ENCODE assay signal across 1 cellular context in the genomic region with DNA sequence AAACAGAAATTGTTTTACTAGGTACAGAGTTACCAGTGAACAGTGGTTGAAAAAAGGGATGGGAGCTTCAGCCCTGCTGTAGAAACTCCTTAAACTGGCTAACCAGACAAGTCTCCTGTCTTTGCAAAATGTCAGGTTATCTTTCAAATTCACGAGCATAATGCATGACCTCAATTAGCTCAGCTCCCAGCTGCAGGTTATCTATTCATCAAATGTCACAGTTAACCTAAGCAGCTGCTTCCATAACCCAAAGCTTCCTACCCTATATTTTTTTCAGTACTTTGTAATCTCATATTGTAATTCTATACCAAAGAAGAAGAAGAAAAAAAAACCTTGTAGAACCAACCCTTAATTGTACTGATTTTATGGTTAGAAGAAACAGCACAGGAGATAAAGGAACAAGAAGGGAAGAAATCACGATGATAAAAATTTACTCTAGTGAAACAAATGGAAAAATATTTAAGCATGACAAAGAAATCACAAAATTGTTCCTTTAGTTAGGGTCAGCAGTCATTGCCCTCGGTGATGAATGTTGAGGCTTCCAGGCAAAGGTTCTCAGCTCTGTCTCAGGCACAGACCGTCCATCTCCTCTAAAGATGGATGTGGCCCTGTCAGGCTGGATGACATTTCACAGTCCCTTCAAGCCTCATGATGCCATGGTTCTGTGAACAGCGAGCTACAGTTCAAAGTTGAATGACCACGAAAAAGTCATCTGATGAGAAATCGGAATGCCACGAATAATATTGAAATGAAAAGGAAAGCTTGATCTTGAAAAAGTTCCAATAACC.
TF ChIP-seq lines count a peak whose summit lies in the region.

No MANE protein-coding gene starts in this region.

TF ChIP-seq in WTC11, 78 proteins besides CTCF, POLR2A, EP300 and RAD21 (continued from another document):
- TF ChIP-seq, protein P1, sequence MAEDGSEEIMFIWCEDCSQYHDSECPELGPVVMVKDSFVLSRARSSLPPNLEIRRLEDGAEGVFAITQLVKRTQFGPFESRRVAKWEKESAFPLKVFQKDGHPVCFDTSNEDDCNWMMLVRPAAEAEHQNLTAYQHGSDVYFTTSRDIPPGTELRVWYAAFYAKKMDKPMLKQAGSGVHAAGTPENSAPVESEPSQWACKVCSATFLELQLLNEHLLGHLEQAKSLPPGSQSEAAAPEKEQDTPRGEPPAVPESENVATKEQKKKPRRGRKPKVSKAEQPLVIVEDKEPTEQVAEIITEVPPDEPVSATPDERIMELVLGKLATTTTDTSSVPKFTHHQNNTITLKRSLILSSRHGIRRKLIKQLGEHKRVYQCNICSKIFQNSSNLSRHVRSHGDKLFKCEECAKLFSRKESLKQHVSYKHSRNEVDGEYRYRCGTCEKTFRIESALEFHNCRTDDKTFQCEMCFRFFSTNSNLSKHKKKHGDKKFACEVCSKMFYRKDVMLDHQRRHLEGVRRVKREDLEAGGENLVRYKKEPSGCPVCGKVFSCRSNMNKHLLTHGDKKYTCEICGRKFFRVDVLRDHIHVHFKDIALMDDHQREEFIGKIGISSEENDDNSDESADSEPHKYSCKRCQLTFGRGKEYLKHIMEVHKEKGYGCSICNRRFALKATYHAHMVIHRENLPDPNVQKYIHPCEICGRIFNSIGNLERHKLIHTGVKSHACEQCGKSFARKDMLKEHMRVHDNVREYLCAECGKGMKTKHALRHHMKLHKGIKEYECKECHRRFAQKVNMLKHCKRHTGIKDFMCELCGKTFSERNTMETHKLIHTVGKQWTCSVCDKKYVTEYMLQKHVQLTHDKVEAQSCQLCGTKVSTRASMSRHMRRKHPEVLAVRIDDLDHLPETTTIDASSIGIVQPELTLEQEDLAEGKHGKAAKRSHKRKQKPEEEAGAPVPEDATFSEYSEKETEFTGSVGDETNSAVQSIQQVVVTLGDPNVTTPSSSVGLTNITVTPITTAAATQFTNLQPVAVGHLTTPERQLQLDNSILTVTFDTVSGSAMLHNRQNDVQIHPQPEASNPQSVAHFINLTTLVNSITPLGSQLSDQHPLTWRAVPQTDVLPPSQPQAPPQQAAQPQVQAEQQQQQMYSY (CRISPR knock-in tag; IDR thresholded peaks at IDR 0.05): no peak
- no peak for TF ChIP-seq EMX1 (CRISPR knock-in tag; IDR thresholded peaks at IDR 0.05)
